Comparison of ENCODE assay signal across 9 cellular contexts in genomic region chr21:44742418-44743153, GRCh38. TPM values are rescaled to one million over a fixed set of nuclear protein-coding genes. Genes with fewer than 3 reads are reported as not detected.
A peak's percentile ranks its signal among the peaks of the same experiment; 100 is the strongest.
DNase-seq lines count a peak whose midpoint lies in the region; ATAC-seq, FAIRE-seq and TF ChIP-seq lines count a peak whose summit lies in the region.
"Had no signal": no experiment of that assay in that cellular context is flagged by ENCODE, and none has a peak within 500 bp of the region (broad histone marks: within the 10 kb centered on the region; RNA-seq: fewer than 3 reads in every experiment).

No MANE protein-coding gene starts in this region.

- peak; percentile 8 to 23; a peak in 3 of 4 replicates for TF ChIP-seq RAD21 in H1 (IDR thresholded peaks at IDR 0.05 in 1 of 2, conservative IDR thresholded peaks at IDR 0.05 in 1 of 2; ENCODE audit: low read depth in 2 of 2, low read length in 2 of 2)

- no peak overlapping the region for H3K4me3 Mint-ChIP-seq in H9
- no peak overlapping the region for H3K4me3 Mint-ChIP-seq in activated T-cell treated with anti-CD3 and anti-CD28 coated beads, Interleukin-2, amount 50 U/mL, for 4 hours

- no peak overlapping the region for H3T11ph ChIP-seq in H9 (ENCODE audit: low read length)

- H2AK5ac ChIP-seq in H9 (ENCODE audit: insufficient read length, low read length), result no peak overlapping the region
- H2AK5ac ChIP-seq in H1 (ENCODE audit: low read depth, low read length), result no peak overlapping the region

- TF ChIP-seq EP300 in H1 (IDR thresholded peaks at IDR 0.05; ENCODE audit: borderline replicate concordance in 1 of 2, low read depth in 2 of 2, low read length in 2 of 2), result no peak

- H3K14ac ChIP-seq in H9 (ENCODE audit: insufficient read depth, low read length) (no peak overlapping the region), H1 (ENCODE audit: insufficient read length) (no peak overlapping the region)

- peaks cover 27 to 32% of the 10 kb centered on the region in 2 experiments for H3K4me1 Mint-ChIP-seq in H9
- peaks cover 3% of the 10 kb centered on the region for H3K4me1 Mint-ChIP-seq in activated T-cell treated with anti-CD3 and anti-CD28 coated beads, Interleukin-2, amount 50 U/mL, for 4 hours (ENCODE audit: low read depth)

- no peak overlapping the region for H3K4me2 ChIP-seq in H9 (ENCODE audit: insufficient read depth, insufficient read length, low read length)
- H3K4me2 ChIP-seq in H1 (ENCODE audit: insufficient read depth in 1 of 2, low read depth in 2 of 2, low read length in 2 of 2), result no peak overlapping the region

- no peak overlapping the region for H3K4me3 ChIP-seq in H1 (ENCODE audit: extremely low read depth in 1 of 4, insufficient read depth in 2 of 4, low read depth in 3 of 4, low read length in 4 of 4)
- H3K4me3 ChIP-seq: left lung had no signal

- CTCF ChIA-PET in H1 (lab: Charles Lee; ENCODE audit: partially characterized antibody), result interaction anchor here (0.6 to 1.8 kb wide), 11 partner anchors 9 to 257 kb away, joined by 3 to 5 read pairs (median 4); partner anchors contain the start of gene TSPEAR

- no peak overlapping the region for H2BK120ac ChIP-seq in H9 (ENCODE audit: low read depth, low read length, poor library complexity, severe bottlenecking)
- H2BK120ac ChIP-seq in H1 (replicated peaks; ENCODE audit: low read depth, low read length), result no peak overlapping the region

- H4K20me1 ChIP-seq in H9 (ENCODE audit: control insufficient read depth, insufficient read depth, insufficient read length) (no peaks in the 10 kb centered on the region), H1 (replicated peaks in 1 of 2; ENCODE audit: control insufficient read depth in 1 of 2, insufficient read depth in 2 of 2, low read length in 2 of 2) (no peaks in the 10 kb centered on the region)

- H3K56ac ChIP-seq in H9 (ENCODE audit: insufficient read length, low read depth, low read length) (no peak overlapping the region), H1 (replicated peaks; ENCODE audit: insufficient read length, low read depth, low read length) (no peak overlapping the region)

- H2BK20ac ChIP-seq in H9 (ENCODE audit: low read depth, low read length, poor library complexity, severe bottlenecking) (no peak overlapping the region), H1 (ENCODE audit: low read length) (no peak overlapping the region)

- no peaks in the 10 kb centered on the region for H3K79me1 ChIP-seq in H9 (ENCODE audit: insufficient read depth, low read depth, low read length, poor library complexity, severe bottlenecking)
- no peaks in the 10 kb centered on the region for H3K79me1 ChIP-seq in H1 (ENCODE audit: low read depth, low read length)

- no peak overlapping the region for H2BK12ac ChIP-seq in H9 (ENCODE audit: insufficient read length, low read depth, low read length)
- H2BK12ac ChIP-seq in H1 (ENCODE audit: low read depth, low read length), result no peak overlapping the region

- H2BK15ac ChIP-seq in H9 (ENCODE audit: low read depth, low read length) (no peak overlapping the region), H1 (ENCODE audit: low read length) (no peak overlapping the region)

- H3K9me3 ChIP-seq in H9 (ENCODE audit: control insufficient read depth, low read depth, low read length), result peaks cover 8% of the 10 kb centered on the region
- H3K9me3 ChIP-seq in H1 (ENCODE audit: insufficient read depth in 2 of 2, low read depth in 1 of 2, low read length in 1 of 2), result peaks cover 48 to 52% of the 10 kb centered on the region in 2 experiments

- TF ChIP-seq CTCF in AG09319 (IDR thresholded peaks at IDR 0.05; ENCODE audit: low read depth, low read length) (peak; percentile 11), H9 (conservative IDR thresholded peaks at IDR 0.05) (peak; percentile 30; the same call in 2 of the 3 replicates), H1 (IDR thresholded peaks at IDR 0.05; ENCODE audit: control extremely low read depth in 1 of 3, insufficient read depth in 1 of 3, low read depth in 1 of 3, low read length in 3 of 3) (no peak)

- no peak overlapping the region for H3K4ac ChIP-seq in H9 (ENCODE audit: low read depth, low read length)
- no peak overlapping the region for H3K4ac ChIP-seq in H1 (replicated peaks; ENCODE audit: insufficient read length, low read depth, low read length)

- H3K79me2 ChIP-seq in H9 (ENCODE audit: insufficient read depth, low read length), result no peaks in the 10 kb centered on the region
- no peaks in the 10 kb centered on the region for H3K79me2 ChIP-seq in H1 (ENCODE audit: control insufficient read depth in 1 of 2, insufficient read depth in 2 of 2, low read length in 2 of 2)

- H4K91ac ChIP-seq in H9 (ENCODE audit: insufficient read length, low read depth, low read length) (no peak overlapping the region), H1 (replicated peaks; ENCODE audit: insufficient read length, low read length) (no peak overlapping the region)

- no peaks in the 10 kb centered on the region for H3K36me3 ChIP-seq in H1 (ENCODE audit: control insufficient read depth in 2 of 4, insufficient read depth in 4 of 4, low read length in 3 of 4)
- H3K36me3 ChIP-seq: left lung had no signal

- H3K4me1 ChIP-seq in H9 (ENCODE audit: insufficient read depth, low read length) (no peaks in the 10 kb centered on the region), H1 (replicated peaks in 1 of 4; ENCODE audit: control insufficient read depth in 3 of 4, insufficient read depth in 4 of 4, low read length in 3 of 4) (no peaks in the 10 kb centered on the region)
- H3K4me1 ChIP-seq: left lung had no signal

- no peak overlapping the region for H2AFZ ChIP-seq in H9 (ENCODE audit: low read length)
- H2AFZ ChIP-seq in H1 (ENCODE audit: low read length), result no peak overlapping the region

- H3K9me3 Mint-ChIP-seq in H9, result peaks cover 14 to 30% of the 10 kb centered on the region in 2 experiments
- H3K9me3 Mint-ChIP-seq in activated T-cell treated with anti-CD3 and anti-CD28 coated beads, Interleukin-2, amount 50 U/mL, for 4 hours, result no peaks in the 10 kb centered on the region

- H3K23me2 ChIP-seq in H9 (ENCODE audit: insufficient read length, low read depth, low read length, poor library complexity, severe bottlenecking) (no peaks in the 10 kb centered on the region), H1 (ENCODE audit: low read depth, low read length) (no peaks in the 10 kb centered on the region; the same call in 1 of the 2 replicates)

- peaks cover 8% of the 10 kb centered on the region for H3K27me3 Mint-ChIP-seq in H9 (ENCODE audit: low read depth)
- H3K27me3 Mint-ChIP-seq in activated T-cell treated with anti-CD3 and anti-CD28 coated beads, Interleukin-2, amount 50 U/mL, for 4 hours (ENCODE audit: low read depth), result no peaks in the 10 kb centered on the region

- no peak overlapping the region for H3K27ac Mint-ChIP-seq in H9

- H3K23ac ChIP-seq in H9 (ENCODE audit: insufficient read length, low read depth, low read length) (no peak overlapping the region), H1 (ENCODE audit: insufficient read length) (no peak overlapping the region)

- no peak for FAIRE-seq in H1 (lab: Jason Lieb, UNC)

- H4K5ac ChIP-seq in H9 (ENCODE audit: insufficient read length, low read depth, low read length), result no peak overlapping the region
- no peak overlapping the region for H4K5ac ChIP-seq in H1 (ENCODE audit: insufficient read length, low read depth, low read length)

- DNase-seq in AG09319 (ENCODE audit: extremely low read depth, low read depth) (no peak), H9 (no peak), NCI-H526 treated with DMSO at 0.1 percent for 48 hours (lab: John Stamatoyannopoulos, UW) (peak; percentile 37), H1 (ENCODE audit: low read depth in 1 of 2, low spot score in 2 of 2) (no peak), mesenteric fat pad (ENCODE audit: low spot score) (no peak)
- no peak for DNase-seq in activated T-cell treated with anti-CD3 and anti-CD28 coated beads, Interleukin-2, amount 50 U/mL, for 4 hours
- DNase-seq: left lung had no signal

- H3K27ac ChIP-seq in H9 (ENCODE audit: insufficient read length, low read depth, low read length) (no peak overlapping the region), H1 (ENCODE audit: low read depth, low read length) (no peak overlapping the region)
- H3K27ac ChIP-seq: left lung had no signal

- H2BK5ac ChIP-seq in H9 (ENCODE audit: insufficient read length, low read length) (no peak overlapping the region), H1 (ENCODE audit: low read depth, low read length) (no peak overlapping the region)

- POLR2A ChIA-PET in H1 (lab: Charles Lee; ENCODE audit: partially characterized antibody), result no interaction called here

- no peak overlapping the region for H3K18ac ChIP-seq in H9 (ENCODE audit: insufficient read length, low read depth, low read length)
- H3K18ac ChIP-seq in H1 (ENCODE audit: extremely low read depth, low read length), result no peak overlapping the region

- ATAC-seq in GM18505 (IDR thresholded peaks at IDR 0.05; ENCODE audit: unreplicated experiment) (no peak), HG03025 (IDR thresholded peaks at IDR 0.05; ENCODE audit: low FRiP score, unreplicated experiment) (no peak)
- ATAC-seq in activated T-cell treated with anti-CD3 and anti-CD28 coated beads, Interleukin-2, amount 50 U/mL, for 4 hours, result no peak
- ATAC-seq: left lung had no signal

- WGBS in H9 (ENCODE audit: extremely low coverage, insufficient read length, low lambda C conversion rate), result no CpG with 5 or more reads among the region's 1 CpG
- 90% methylated on average over 1 of the region's 1 CpG; no CpG with 5 or more reads in 1 of the 2 experiments for WGBS in H1 (ENCODE audit: extremely low coverage in 1 of 2, insufficient coverage in 1 of 2, insufficient read length in 1 of 2, insufficient replicate concordance in 2 of 2, low coverage in 1 of 2, low lambda C conversion rate in 2 of 2, missing lambda C conversion rate in 1 of 2), 2 experiments

- H3K27me3 ChIP-seq in H9 (ENCODE audit: insufficient read depth, low read length) (no peaks in the 10 kb centered on the region), H1 (replicated peaks in 1 of 4; ENCODE audit: control insufficient read depth in 3 of 4, extremely low read depth in 1 of 4, insufficient read depth in 3 of 4, low read length in 3 of 4) (no peaks in the 10 kb centered on the region)
- H3K27me3 ChIP-seq: left lung had no signal

- H4K8ac ChIP-seq in H9 (replicated peaks; ENCODE audit: insufficient read length, low read depth, low read length), result no peak overlapping the region
- H4K8ac ChIP-seq in H1 (ENCODE audit: extremely low read depth, insufficient read depth, low read length), result no peak overlapping the region

- peaks cover 4 to 10% (median 6%) of the 10 kb centered on the region in 3 experiments; a peak in 6 of 7 replicates for H3K36me3 Mint-ChIP-seq in H9 (ENCODE audit: insufficient read depth in 1 of 3, low read depth in 3 of 3)
- H3K36me3 Mint-ChIP-seq in activated T-cell treated with anti-CD3 and anti-CD28 coated beads, Interleukin-2, amount 50 U/mL, for 4 hours (ENCODE audit: insufficient read depth), result no peaks in the 10 kb centered on the region

- H3K9ac ChIP-seq in H9 (ENCODE audit: extremely low read depth, insufficient read length, low read length) (no peak overlapping the region), H1 (replicated peaks in 1 of 4; ENCODE audit: extremely low read depth in 1 of 4, low read depth in 3 of 4, low read length in 3 of 4) (no peak overlapping the region)

- TF ChIP-seq POLR2A in H1 (IDR thresholded peaks at IDR 0.05; ENCODE audit: control extremely low read depth in 1 of 2, low read depth in 2 of 2, low read length in 2 of 2) (no peak), GM18505 (IDR thresholded peaks at IDR 0.05; ENCODE audit: borderline replicate concordance, extremely low read depth, insufficient read depth, insufficient read length) (no peak)

RNA-seq across cellular contexts. Expression of gene TSPEAR, which starts 31.2 kb away (rescaled TPM):
- total RNA-seq in H9 (2021) (1.2 and 1.3 TPM in 2 replicates), mesenteric fat pad (not detected)
- total RNA-seq in H1 (2021; fragmentation: NEBNext Ultra II Directional; extraction: Animal tissue kit (Norgen Biotek cat#: 25700)), result 0.58 and 1.1 TPM in 2 replicates
- polyA plus RNA-seq in H1 (2011; rRNA removed), result 0.89 and 1.5 TPM in 2 replicates
- 1.3 TPM for polyA plus RNA-seq in H1 (2011; cell fraction: cytosol; rRNA removed)
- polyA plus RNA-seq in H1 (2011; cell fraction: nucleus; rRNA removed), result 5.0 TPM
- 1.3 to 2.9 TPM (median 2.1 TPM) in 4 replicates for polyA plus RNA-seq in H1 (2012, experiment 1 of 2)
- polyA plus RNA-seq in H1 (2012, experiment 2 of 2), result 0.75 TPM
- 0.14 TPM for polyA plus RNA-seq in H1 (2013, experiment 1 of 2)
- 0.11 TPM for polyA plus RNA-seq in H1 (2013, experiment 2 of 2)
- polyA minus RNA-seq in H1 (2011; rRNA and poly(A)+ RNA removed), result 1.4 and 2.0 TPM in 2 replicates
- polyA minus RNA-seq in H1 (2011; cell fraction: cytosol; rRNA and poly(A)+ RNA removed), result 1.2 TPM
- polyA minus RNA-seq in H1 (2011; cell fraction: nucleus; rRNA and poly(A)+ RNA removed), result 3.9 TPM
- not detected for total RNA-seq in activated T-cell treated with anti-CD3 and anti-CD28 coated beads, Interleukin-2, amount 50 U/mL, for 4 hours

RNA-seq across cellular contexts. Expression of gene KRTAP10-12, which starts 45.6 kb away (rescaled TPM):
- total RNA-seq in H9 (2021) (not detected in 2 replicates), mesenteric fat pad (not detected)
- total RNA-seq in H1 (2021; fragmentation: NEBNext Ultra II Directional; extraction: Animal tissue kit (Norgen Biotek cat#: 25700)), result not detected in 2 replicates
- not detected in 2 replicates for polyA plus RNA-seq in H1 (2011; rRNA removed)
- not detected for polyA plus RNA-seq in H1 (2011; cell fraction: cytosol; rRNA removed)
- not detected for polyA plus RNA-seq in H1 (2011; cell fraction: nucleus; rRNA removed)
- 0.20 to 0.44 TPM in 2 of 4 replicates, not detected in the others for polyA plus RNA-seq in H1 (2012, experiment 1 of 2)
- not detected for polyA plus RNA-seq in H1 (2012, experiment 2 of 2)
- polyA plus RNA-seq in H1 (2013, experiment 1 of 2), result not detected
- not detected for polyA plus RNA-seq in H1 (2013, experiment 2 of 2)
- not detected in 2 replicates for polyA minus RNA-seq in H1 (2011; rRNA and poly(A)+ RNA removed)
- polyA minus RNA-seq in H1 (2011; cell fraction: cytosol; rRNA and poly(A)+ RNA removed), result not detected
- polyA minus RNA-seq in H1 (2011; cell fraction: nucleus; rRNA and poly(A)+ RNA removed), result not detected
- total RNA-seq in activated T-cell treated with anti-CD3 and anti-CD28 coated beads, Interleukin-2, amount 50 U/mL, for 4 hours, result not detected
- total RNA-seq: left lung had no signal

RNA-seq across cellular contexts. Expression of gene UBE2G2, which starts 59.0 kb away (rescaled TPM):
- total RNA-seq in H9 (2021) (106 and 121 TPM in 2 replicates), mesenteric fat pad (123 TPM)
- 93.0 and 101 TPM in 2 replicates for total RNA-seq in H1 (2021; fragmentation: NEBNext Ultra II Directional; extraction: Animal tissue kit (Norgen Biotek cat#: 25700))
- polyA plus RNA-seq in H1 (2011; rRNA removed), result 96.3 and 145 TPM in 2 replicates
- 155 TPM for polyA plus RNA-seq in H1 (2011; cell fraction: cytosol; rRNA removed)
- 199 TPM for polyA plus RNA-seq in H1 (2011; cell fraction: nucleus; rRNA removed)
- polyA plus RNA-seq in H1 (2012, experiment 1 of 2), result 118 to 169 TPM (median 137 TPM) in 4 replicates
- 37.9 TPM for polyA plus RNA-seq in H1 (2012, experiment 2 of 2)
- polyA plus RNA-seq in H1 (2013, experiment 1 of 2), result 64.7 TPM
- 58.9 TPM for polyA plus RNA-seq in H1 (2013, experiment 2 of 2)
- polyA minus RNA-seq in H1 (2011; rRNA and poly(A)+ RNA removed), result 140 and 150 TPM in 2 replicates
- polyA minus RNA-seq in H1 (2011; cell fraction: cytosol; rRNA and poly(A)+ RNA removed), result 77.9 TPM
- 82.5 TPM for polyA minus RNA-seq in H1 (2011; cell fraction: nucleus; rRNA and poly(A)+ RNA removed)
- total RNA-seq in activated T-cell treated with anti-CD3 and anti-CD28 coated beads, Interleukin-2, amount 50 U/mL, for 4 hours, result 100 to 1,000 TPM; 138 to 144 (median 140) TPM

Comparison
In these comparisons a context has a peak if more than half of its experiments do, and no peak if none do; other contexts are left out.
1. CTCF ChIP-seq: peak in AG09319 (single experiment) and H9 (single experiment); none in H1 (0 of 3).